ENCODE assay signal across 3 cellular contexts in genomic region chr10:17722317-17723014, GRCh38. TPM values are rescaled to one million over a fixed set of nuclear protein-coding genes. Genes with fewer than 3 reads are reported as not detected.
"Had no signal": no experiment of that assay in that cellular context is flagged by ENCODE, and none has a peak within 500 bp of the region (broad histone marks: within the 10 kb centered on the region; RNA-seq: fewer than 3 reads in every experiment).

No MANE protein-coding gene starts in this region.

RNA-seq across cellular contexts. Expression of gene TMEM236, which starts 29.5 kb away (rescaled TPM):
- total RNA-seq: neural crest cell had no signal
- polyA plus RNA-seq: naive thymus-derived CD8-positive, alpha-beta T cell; smooth muscle cell had no signal
